In genomic region chr7:76121044-76121443, GRCh38 we compare ENCODE assay signal across 1 cellular context.
TF ChIP-seq lines count a peak whose summit lies in the region.

No MANE protein-coding gene starts in this region.

TF ChIP-seq in K562, 482 proteins besides CTCF, POLR2A, EP300 and RAD21:
- TF ChIP-seq ZNF444 (CRISPR knock-in tag; IDR thresholded peaks at IDR 0.05): no peak
- no peak for TF ChIP-seq CBFA2T2 (conservative IDR thresholded peaks at IDR 0.05)
- no peak for TF ChIP-seq NCOR1 (IDR thresholded peaks at IDR 0.05)
- no peak for TF ChIP-seq CTCFL (IDR thresholded peaks at IDR 0.05; ENCODE audit: borderline replicate concordance, insufficient read depth, low read depth, low read length, poor library complexity, severe bottlenecking)
- no peak for TF ChIP-seq TEAD1 (CRISPR knock-in tag; IDR thresholded peaks at IDR 0.05)
- no peak for TF ChIP-seq CBX5 (IDR thresholded peaks at IDR 0.05; ENCODE audit: borderline replicate concordance, low read depth)
- TF ChIP-seq CLOCK (CRISPR knock-in tag; IDR thresholded peaks at IDR 0.05; ENCODE audit: borderline replicate concordance): no peak
- no peak for TF ChIP-seq RFX7 (CRISPR knock-in tag; IDR thresholded peaks at IDR 0.05)
- no peak for TF ChIP-seq ZNF347 (CRISPR knock-in tag; IDR thresholded peaks at IDR 0.05; ENCODE audit: low read depth)
- TF ChIP-seq RAD51 (IDR thresholded peaks at IDR 0.05; ENCODE audit: borderline replicate concordance, low read depth): no peak
- no peak for TF ChIP-seq OTX1 (CRISPR knock-in tag; IDR thresholded peaks at IDR 0.05)
- TF ChIP-seq EWSR1 (IDR thresholded peaks at IDR 0.05; ENCODE audit: borderline replicate concordance, low read depth, partially characterized antibody): no peak
- TF ChIP-seq XRCC4 (IDR thresholded peaks at IDR 0.05; ENCODE audit: extremely low read depth, insufficient read depth, insufficient read length): no peak
- TF ChIP-seq ZNF79 (CRISPR knock-in tag; IDR thresholded peaks at IDR 0.05; ENCODE audit: low read depth): no peak
- no peak for TF ChIP-seq ATF6 (CRISPR knock-in tag; IDR thresholded peaks at IDR 0.05)
- no peak for TF ChIP-seq ZFPM2 (CRISPR knock-in tag; IDR thresholded peaks at IDR 0.05)
- TF ChIP-seq ZNF780A (CRISPR knock-in tag; IDR thresholded peaks at IDR 0.05): no peak
- no peak for TF ChIP-seq ZNF699 (CRISPR knock-in tag; IDR thresholded peaks at IDR 0.05; ENCODE audit: insufficient replicate concordance)
